10 cellular contexts compared by ENCODE assay signal in the genomic region with DNA sequence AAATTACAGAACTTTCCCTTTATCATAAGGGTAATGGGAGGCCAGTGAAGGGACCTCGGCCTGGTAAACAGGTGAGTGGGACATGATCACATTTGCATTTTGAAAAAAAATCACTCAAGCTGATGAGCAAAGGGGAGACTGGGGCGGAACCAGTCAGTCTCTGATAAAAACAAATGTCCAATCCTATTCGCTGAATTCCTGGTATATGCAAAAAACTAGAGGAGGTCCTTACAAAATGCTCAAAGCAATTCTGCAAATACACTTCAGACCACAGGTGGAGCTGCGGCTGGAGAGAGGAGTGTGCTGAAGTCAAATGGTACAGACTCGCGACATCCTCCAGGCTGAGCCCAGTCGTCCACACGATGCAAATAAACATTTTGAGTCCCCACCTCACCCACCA.
DNase-seq lines count a peak whose midpoint lies in the region; ATAC-seq and TF ChIP-seq lines count a peak whose summit lies in the region.
"Had no signal": no experiment of that assay in that cellular context is flagged by ENCODE, and none has a peak within 500 bp of the region (broad histone marks: within the 10 kb centered on the region; RNA-seq: fewer than 3 reads in every experiment).

No MANE protein-coding gene starts in this region.

- peak; percentile 5 for DNase-seq in DMS53 (lab: John Stamatoyannopoulos, UW)
- no peak for DNase-seq in DMS53 treated with DMSO at 0.1 percent for 48 hours (lab: John Stamatoyannopoulos, UW; ENCODE audit: unreplicated experiment)
- DNase-seq in NAMALWA (ENCODE audit: low spot score), result peak; percentile 76
- no peak for DNase-seq in astrocyte of the spinal cord (ENCODE audit: low read depth, low spot score)
- no peak for DNase-seq in natural killer cell
- no peak for DNase-seq in hypothalamus (lab: John Stamatoyannopoulos, UW)
- no peak for DNase-seq in thyroid gland
- DNase-seq: caudate nucleus had no signal

- H3K4me3 Mint-ChIP-seq in natural killer cell, result peak overlapping the region; percentile 6
- H3K4me3 Mint-ChIP-seq: T-helper 1 cell treated with Interleukin-12 subunit alpha and Interleukin-12 subunit beta and Interleukin-4 antibody, amounts not matched to agents 30 μg/mL and 1 μg/mL, for 36 hours had no signal

- H3K36me3 ChIP-seq in thyroid gland, result no peaks in the 10 kb centered on the region

- no peaks in the 10 kb centered on the region for H3K27me3 Mint-ChIP-seq in natural killer cell (ENCODE audit: low read depth in 2 of 2)

- no peaks in the 10 kb centered on the region for H3K9me3 Mint-ChIP-seq in natural killer cell
- H3K9me3 Mint-ChIP-seq: T-helper 1 cell treated with Interleukin-12 subunit alpha and Interleukin-12 subunit beta and Interleukin-4 antibody, amounts not matched to agents 30 μg/mL and 1 μg/mL, for 36 hours had no signal

- peaks cover 17 to 30% of the 10 kb centered on the region in 2 donors for H3K4me1 ChIP-seq in thyroid gland

- H3K9me3 ChIP-seq in thyroid gland, result no peaks in the 10 kb centered on the region

- H3K27me3 ChIP-seq in thyroid gland, result no peaks in the 10 kb centered on the region

- peak overlapping the region in 1 of 2 donors; percentile 88 for H3K27ac Mint-ChIP-seq in natural killer cell
- H3K27ac Mint-ChIP-seq: T-helper 1 cell treated with Interleukin-12 subunit alpha and Interleukin-12 subunit beta and Interleukin-4 antibody, amounts not matched to agents 30 μg/mL and 1 μg/mL, for 36 hours had no signal

- no peak for TF ChIP-seq POLR2A in thyroid gland (IDR thresholded peaks at IDR 0.05)

- H3K36me3 Mint-ChIP-seq in natural killer cell, result no peaks in the 10 kb centered on the region

- in situ Hi-C loops in astrocyte of the spinal cord (cut with HindIII; ENCODE audit: low sequenced_read_pairs), result no loop called here

- TF ChIP-seq CTCF in astrocyte of the spinal cord (IDR thresholded peaks at IDR 0.05; ENCODE audit: low read depth, low read length), result peak; percentile 22
- no peak for TF ChIP-seq CTCF in natural killer cell (IDR thresholded peaks at IDR 0.05)
- TF ChIP-seq CTCF in thyroid gland (IDR thresholded peaks at IDR 0.05), result peak in 2 of 6 experiments; percentile 4 to 19

- no peak overlapping the region for H3K27ac ChIP-seq in thyroid gland

- H3K4me1 Mint-ChIP-seq in natural killer cell, result peaks cover 50 to 57% of the 10 kb centered on the region in 2 donors

- ATAC-seq in natural killer cell (peak in 2 of 3 donors; percentile 31 to 51), GM19328 (IDR thresholded peaks at IDR 0.05; ENCODE audit: unreplicated experiment) (no peak)

- intact Hi-C loops in natural killer cell (cut with micrococcal nuclease), result loop anchor here (5.0 kb wide), 1 partner anchor 95 kb away; no protein-coding TSS in a partner anchor
- intact Hi-C loops in thyroid gland (cut with DNase I), result no loop called here

- H3K4me3 ChIP-seq in astrocyte of the spinal cord (ENCODE audit: low read depth, low read length) (no peak overlapping the region), thyroid gland (replicated peaks in 1 of 3) (no peak overlapping the region)

- WGBS in thyroid gland, 2 donors, result 90% methylated on average over 8 of the region's 8 CpGs

Comparison
In these comparisons a context has a peak if more than half of its experiments do, and no peak if none do; other contexts are left out.
1. DNase-seq: peak in DMS53 (single experiment) and NAMALWA (single experiment); none in DMS53 treated with DMSO at 0.1 percent for 48 hours (single experiment), astrocyte of the spinal cord (single experiment), natural killer cell (single experiment), hypothalamus (0 of 51) and thyroid gland (0 of 2).